ENCODE assay signal across 30 cellular contexts in genomic region chr2:231487197-231487596, GRCh38. TPM values are rescaled to one million over a fixed set of nuclear protein-coding genes. Genes with fewer than 3 reads are reported as not detected.
"Had no signal": no experiment of that assay in that cellular context is flagged by ENCODE, and none has a peak within 500 bp of the region (broad histone marks: within the 10 kb centered on the region; RNA-seq: fewer than 3 reads in every experiment).

No MANE protein-coding gene starts in this region.

- H3K27ac Mint-ChIP-seq: activated CD4-positive, alpha-beta memory T cell treated with anti-CD3 and anti-CD28 coated beads, Interleukin-2, amount 10 ng/mL, durations not matched to agents 7 days and 5 days; activated CD4-positive, alpha-beta T cell treated with anti-CD3 and anti-CD28 coated beads, Interleukin-2, amount 10 ng/mL, durations not matched to agents 7 days and 5 days; activated naive CD8-positive, alpha-beta T cell; brain; WTC11 had no signal

- H3K27me3 ChIP-seq: ascending aorta, breast epithelium, cardiac muscle cell, colonic mucosa, esophagus squamous epithelium, gastroesophageal sphincter had no signal

- H3K27me3 Mint-ChIP-seq: activated CD4-positive, alpha-beta memory T cell treated with anti-CD3 and anti-CD28 coated beads, Interleukin-2, amount 10 ng/mL, durations not matched to agents 7 days and 5 days; activated CD4-positive, alpha-beta T cell treated with anti-CD3 and anti-CD28 coated beads, Interleukin-2, amount 10 ng/mL, durations not matched to agents 7 days and 5 days; activated naive CD8-positive, alpha-beta T cell had no signal

- H3K4me1 ChIP-seq: breast epithelium, colonic mucosa had no signal

- H3K9me3 Mint-ChIP-seq: activated CD4-positive, alpha-beta memory T cell treated with anti-CD3 and anti-CD28 coated beads, Interleukin-2, amount 10 ng/mL, durations not matched to agents 7 days and 5 days; activated CD4-positive, alpha-beta T cell treated with anti-CD3 and anti-CD28 coated beads, Interleukin-2, amount 10 ng/mL, durations not matched to agents 7 days and 5 days; brain had no signal

- DNase-seq: activated CD4-positive, alpha-beta memory T cell treated with anti-CD3 and anti-CD28 coated beads, Interleukin-2, amount 10 ng/mL, durations not matched to agents 7 days and 5 days; activated CD4-positive, alpha-beta T cell treated with anti-CD3 and anti-CD28 coated beads for 1 hour; activated CD4-positive, alpha-beta T cell treated with anti-CD3 and anti-CD28 coated beads for 4 hours; activated CD4-positive, alpha-beta T cell treated with anti-CD3 and anti-CD28 coated beads, Interleukin-2, amount 10 ng/mL, durations not matched to agents 7 days and 5 days; activated CD4-positive, alpha-beta T cell treated with anti-CD3 and anti-CD28 coated beads, Interleukin-2, amount 50 U/mL, for 4 hours; activated effector memory CD4-positive, alpha-beta T cell treated with Interleukin-2 at 50 U/mL for 16 hours; activated gamma-delta T cell treated with Interleukin-2 at 50 U/mL for 16 hours; activated naive CD4-positive, alpha-beta T cell treated with anti-CD3 and anti-CD28 coated beads, Interleukin-2, amount 50 U/mL, for 16 hours; activated naive CD4-positive, alpha-beta T cell treated with Interleukin-2 at 50 U/mL for 16 hours; activated T-cell treated with anti-CD3 and anti-CD28 coated beads, Interleukin-2, amount 50 U/mL, for 1 hour; activated T-cell treated with anti-CD3 and anti-CD28 coated beads, Interleukin-2, amount 50 U/mL, for 48 hours; central memory CD4-positive, alpha-beta T cell; cerebellar nuclear complex; colonic mucosa; effector CD8-positive, alpha-beta T cell; esophagus squamous epithelium; foreskin melanocyte had no signal

- H3K36me3 ChIP-seq: ascending aorta, breast epithelium, cardiac muscle cell, colonic mucosa, esophagus squamous epithelium, gastroesophageal sphincter had no signal

- H3K36me3 Mint-ChIP-seq: activated naive CD8-positive, alpha-beta T cell had no signal

- H3K4me3 Mint-ChIP-seq: activated CD4-positive, alpha-beta memory T cell treated with anti-CD3 and anti-CD28 coated beads, Interleukin-2, amount 10 ng/mL, durations not matched to agents 7 days and 5 days; activated CD4-positive, alpha-beta T cell treated with anti-CD3 and anti-CD28 coated beads, Interleukin-2, amount 10 ng/mL, durations not matched to agents 7 days and 5 days; activated naive CD8-positive, alpha-beta T cell; brain; WTC11 had no signal

- H3K4me1 Mint-ChIP-seq: brain had no signal

- ATAC-seq: gastroesophageal sphincter, WTC11 had no signal

- H3K9me3 ChIP-seq: ascending aorta, breast epithelium, colonic mucosa, esophagus squamous epithelium, gastroesophageal sphincter had no signal

- H3K4me3 ChIP-seq: ascending aorta, breast epithelium, cardiac muscle cell, colonic mucosa, esophagus squamous epithelium, gastroesophageal sphincter had no signal

- H3K27ac ChIP-seq: ascending aorta, breast epithelium, cardiac muscle cell, colonic mucosa, epithelial cell of prostate, esophagus squamous epithelium, gastroesophageal sphincter, VCaP had no signal

RNA-seq across cellular contexts. Expression of gene NMUR1, which starts 43.0 kb away (rescaled TPM):
- total RNA-seq: dermis microvascular lymphatic vessel endothelial cell, endothelial cell of umbilical vein, fibroblast of villous mesenchyme, glomerular endothelial cell had no signal
